In the genomic region with DNA sequence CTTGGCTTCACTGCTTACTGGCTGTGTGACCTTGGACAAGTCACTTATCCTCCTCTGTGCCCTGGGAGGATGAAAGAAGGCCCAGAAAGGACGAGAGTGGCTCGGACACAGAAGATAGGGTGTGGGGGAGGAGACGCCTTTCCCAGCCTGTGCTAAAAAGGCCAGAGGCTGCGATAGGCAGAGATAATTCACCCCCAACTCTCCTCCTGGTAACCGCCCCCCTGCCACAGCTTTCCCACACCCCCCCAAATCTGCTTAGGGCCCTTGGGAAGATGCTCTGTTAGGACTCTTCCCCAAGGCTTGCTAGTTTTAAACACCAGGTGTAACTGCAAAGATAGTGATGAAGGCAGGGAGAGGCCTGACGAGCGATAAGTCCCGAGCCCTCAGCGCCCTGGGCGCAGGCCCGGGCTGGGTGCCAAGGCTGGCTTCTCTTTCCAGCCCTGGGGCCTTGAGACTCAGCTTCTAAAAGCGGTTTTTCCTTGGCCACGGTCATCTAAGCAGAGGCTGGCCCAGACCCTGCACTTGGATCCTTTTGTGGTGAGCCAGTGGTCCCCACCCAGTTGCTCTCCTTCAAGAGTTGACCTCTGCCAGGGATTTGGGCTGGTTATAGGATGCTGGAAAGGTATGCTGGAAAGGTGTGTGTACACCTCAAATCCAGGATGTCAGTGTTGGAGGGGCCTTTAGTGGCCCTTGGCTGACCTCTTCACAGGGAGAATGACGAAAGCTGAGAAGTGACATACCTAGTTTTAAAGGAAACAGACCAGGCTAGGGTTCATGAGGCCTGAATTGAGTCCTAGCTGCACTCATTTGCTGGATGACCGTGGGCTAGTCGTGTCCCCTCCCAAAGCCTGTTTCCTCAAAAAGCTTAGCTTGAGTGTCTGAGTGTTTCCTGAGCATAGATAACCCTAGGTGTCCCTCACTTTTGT, we compare ENCODE assay signal across 1 cellular context.
TF ChIP-seq lines count a peak whose summit lies in the region.

No MANE protein-coding gene starts in this region.

TF ChIP-seq in SK-N-SH treated with all-trans-retinoic acid at 6 μM for 48 hours, 23 proteins besides CTCF, POLR2A, EP300 and RAD21 (continued from another document):
- TF ChIP-seq, protein P1, sequence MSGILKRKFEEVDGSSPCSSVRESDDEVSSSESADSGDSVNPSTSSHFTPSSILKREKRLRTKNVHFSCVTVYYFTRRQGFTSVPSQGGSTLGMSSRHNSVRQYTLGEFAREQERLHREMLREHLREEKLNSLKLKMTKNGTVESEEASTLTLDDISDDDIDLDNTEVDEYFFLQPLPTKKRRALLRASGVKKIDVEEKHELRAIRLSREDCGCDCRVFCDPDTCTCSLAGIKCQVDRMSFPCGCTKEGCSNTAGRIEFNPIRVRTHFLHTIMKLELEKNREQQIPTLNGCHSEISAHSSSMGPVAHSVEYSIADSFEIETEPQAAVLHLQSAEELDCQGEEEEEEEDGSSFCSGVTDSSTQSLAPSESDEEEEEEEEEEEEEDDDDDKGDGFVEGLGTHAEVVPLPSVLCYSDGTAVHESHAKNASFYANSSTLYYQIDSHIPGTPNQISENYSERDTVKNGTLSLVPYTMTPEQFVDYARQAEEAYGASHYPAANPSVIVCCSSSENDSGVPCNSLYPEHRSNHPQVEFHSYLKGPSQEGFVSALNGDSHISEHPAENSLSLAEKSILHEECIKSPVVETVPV (CRISPR knock-in tag; IDR thresholded peaks at IDR 0.05) = no peak
- TF ChIP-seq, protein P2, sequence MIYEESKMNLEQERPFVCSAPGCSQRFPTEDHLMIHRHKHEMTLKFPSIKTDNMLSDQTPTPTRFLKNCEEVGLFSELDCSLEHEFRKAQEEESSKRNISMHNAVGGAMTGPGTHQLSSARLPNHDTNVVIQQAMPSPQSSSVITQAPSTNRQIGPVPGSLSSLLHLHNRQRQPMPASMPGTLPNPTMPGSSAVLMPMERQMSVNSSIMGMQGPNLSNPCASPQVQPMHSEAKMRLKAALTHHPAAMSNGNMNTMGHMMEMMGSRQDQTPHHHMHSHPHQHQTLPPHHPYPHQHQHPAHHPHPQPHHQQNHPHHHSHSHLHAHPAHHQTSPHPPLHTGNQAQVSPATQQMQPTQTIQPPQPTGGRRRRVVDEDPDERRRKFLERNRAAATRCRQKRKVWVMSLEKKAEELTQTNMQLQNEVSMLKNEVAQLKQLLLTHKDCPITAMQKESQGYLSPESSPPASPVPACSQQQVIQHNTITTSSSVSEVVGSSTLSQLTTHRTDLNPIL (CRISPR knock-in tag; IDR thresholded peaks at IDR 0.05; ENCODE audit: low read depth) = no peak
- no peak for TF ChIP-seq ESRRG (CRISPR knock-in tag; IDR thresholded peaks at IDR 0.05)
